Comparison of ENCODE assay signal across 8 cellular contexts in genomic region chr1:41495171-41495948, GRCh38. TPM values are rescaled to one million over a fixed set of nuclear protein-coding genes. Genes with fewer than 3 reads are reported as not detected.
A peak's percentile ranks its signal among the peaks of the same experiment; 100 is the strongest.
DNase-seq lines count a peak whose midpoint lies in the region; TF ChIP-seq lines count a peak whose summit lies in the region.

No MANE protein-coding gene starts in this region.

- peak overlapping the region; percentile 62 for H3K4me3 ChIP-seq in iPS-20b (ENCODE audit: low read length)
- H3K4me3 ChIP-seq in subcutaneous abdominal adipose tissue (ENCODE audit: low read depth in 1 of 5, low read length in 5 of 5), result peak overlapping the region in 4 of 5 donors; percentile 31 to 56 (median 46)

- BruUV-seq in Calu3 (replicated peaks; lab: Mats Ljungman, UMichigan), result no TSS peak

- H3K4me3 Mint-ChIP-seq in Calu3 (ENCODE audit: low read depth, unreplicated experiment), result peak overlapping the region; percentile 12
- peak overlapping the region; percentile 68 for H3K4me3 Mint-ChIP-seq in activated T-helper 2 cell treated with anti-CD3 and anti-CD28 coated beads, Interferon-gamma antibody, Interleukin-2, Interleukin-4, amounts not matched to agents 10 μg/mL and 5 μg/mL and 100 μg/mL, durations not matched to agents 14 hours and 24 hours and 36 hours (ENCODE audit: low read depth)

- H3K9ac ChIP-seq in iPS-20b (ENCODE audit: low read depth, low read length) (peak overlapping the region; percentile 77; the same call in 1 of the 2 replicates), subcutaneous abdominal adipose tissue (ENCODE audit: low read length in 5 of 5) (no peak overlapping the region)

- H3K36me3 Mint-ChIP-seq in Calu3 (ENCODE audit: insufficient read depth, unreplicated experiment), result peaks cover 21% of the 10 kb centered on the region
- no peaks in the 10 kb centered on the region for H3K36me3 Mint-ChIP-seq in activated T-helper 2 cell treated with anti-CD3 and anti-CD28 coated beads, Interferon-gamma antibody, Interleukin-2, Interleukin-4, amounts not matched to agents 10 μg/mL and 5 μg/mL and 100 μg/mL, durations not matched to agents 14 hours and 24 hours and 36 hours (ENCODE audit: low read depth)

- no peaks in the 10 kb centered on the region for H3K9me3 Mint-ChIP-seq in Calu3 (ENCODE audit: low read depth, unreplicated experiment)
- H3K9me3 Mint-ChIP-seq in activated T-helper 2 cell treated with anti-CD3 and anti-CD28 coated beads, Interferon-gamma antibody, Interleukin-2, Interleukin-4, amounts not matched to agents 10 μg/mL and 5 μg/mL and 100 μg/mL, durations not matched to agents 14 hours and 24 hours and 36 hours, result no peaks in the 10 kb centered on the region

- peaks cover 1% of the 10 kb centered on the region for H3K27me3 Mint-ChIP-seq in Calu3 (ENCODE audit: unreplicated experiment)
- peaks cover 3% of the 10 kb centered on the region for H3K27me3 Mint-ChIP-seq in activated T-helper 2 cell treated with anti-CD3 and anti-CD28 coated beads, Interferon-gamma antibody, Interleukin-2, Interleukin-4, amounts not matched to agents 10 μg/mL and 5 μg/mL and 100 μg/mL, durations not matched to agents 14 hours and 24 hours and 36 hours (ENCODE audit: low read depth)

- TF ChIP-seq CTCF in Calu3 (IDR thresholded peaks at IDR 0.05; ENCODE audit: unreplicated experiment), result no peak

- CTCF ChIA-PET in Calu3 (lab: Charles Lee), result interaction anchor here (1.0 to 3.9 kb wide), 2 partner anchors 11 to 20 kb away, joined by 3 to 27 read pairs; partner anchors contain the start of gene EDN2

- H3K4me1 Mint-ChIP-seq in Calu3 (ENCODE audit: low read depth, unreplicated experiment), result peaks cover 28% of the 10 kb centered on the region
- H3K4me1 Mint-ChIP-seq in activated T-helper 2 cell treated with anti-CD3 and anti-CD28 coated beads, Interferon-gamma antibody, Interleukin-2, Interleukin-4, amounts not matched to agents 10 μg/mL and 5 μg/mL and 100 μg/mL, durations not matched to agents 14 hours and 24 hours and 36 hours (ENCODE audit: low read depth), result peaks cover 4% of the 10 kb centered on the region

- peak overlapping the region; percentile 48 for H3K27ac Mint-ChIP-seq in Calu3 (ENCODE audit: unreplicated experiment)
- no peak overlapping the region for H3K27ac Mint-ChIP-seq in activated T-helper 2 cell treated with anti-CD3 and anti-CD28 coated beads, Interferon-gamma antibody, Interleukin-2, Interleukin-4, amounts not matched to agents 10 μg/mL and 5 μg/mL and 100 μg/mL, durations not matched to agents 14 hours and 24 hours and 36 hours

- H3K27me3 ChIP-seq in iPS-20b (ENCODE audit: insufficient read depth, low read length), result peaks cover 19% of the 10 kb centered on the region
- peaks cover 0 to 3% (median 0%) of the 10 kb centered on the region in 5 donors for H3K27me3 ChIP-seq in subcutaneous abdominal adipose tissue (ENCODE audit: control insufficient read depth in 5 of 5, insufficient read depth in 4 of 5, low read length in 5 of 5)

- no peak overlapping the region for H3K27ac ChIP-seq in iPS-20b (ENCODE audit: low read length)
- H3K27ac ChIP-seq in subcutaneous abdominal adipose tissue (ENCODE audit: low read depth, low read length), result no peak overlapping the region

- H3K36me3 ChIP-seq in iPS-20b (ENCODE audit: insufficient read depth, low read depth, low read length) (no peaks in the 10 kb centered on the region), subcutaneous abdominal adipose tissue (ENCODE audit: control insufficient read depth in 5 of 5, insufficient read depth in 5 of 5, low read length in 5 of 5) (no peaks in the 10 kb centered on the region)

- H3K4me1 ChIP-seq in iPS-20b (ENCODE audit: insufficient read depth, low read length), result peaks cover 17% of the 10 kb centered on the region
- peaks cover 2 to 25% (median 24%) of the 10 kb centered on the region in 5 donors for H3K4me1 ChIP-seq in subcutaneous abdominal adipose tissue (ENCODE audit: control insufficient read depth in 5 of 5, insufficient read depth in 5 of 5, low read length in 5 of 5)

- DNase-seq in Calu3 (peak; percentile 48), HuH-7.5 (ENCODE audit: low spot score) (peak; percentile 39), AG20443 (ENCODE audit: low spot score) (no peak), SKM-1 (lab: John Stamatoyannopoulos, UW; ENCODE audit: unreplicated experiment) (no peak)
- DNase-seq in activated T-helper 2 cell treated with anti-CD3 and anti-CD28 coated beads, Interferon-gamma antibody, Interleukin-2, Interleukin-4, amounts not matched to agents 10 μg/mL and 5 μg/mL and 100 μg/mL, durations not matched to agents 14 hours and 24 hours and 36 hours (ENCODE audit: low spot score), result no peak
- no peak for DNase-seq in stimulated activated naive CD4-positive, alpha-beta T cell treated with Interleukin-2 at 50 U/mL for 16 hours (lab: John Stamatoyannopoulos, UW)

- intact Hi-C loops in Calu3 (cut with micrococcal nuclease; ENCODE audit: unreplicated experiment), result no loop called here
- intact Hi-C loops in activated T-helper 2 cell treated with anti-CD3 and anti-CD28 coated beads, Interferon-gamma antibody, Interleukin-2, Interleukin-4, amounts not matched to agents 10 μg/mL and 5 μg/mL and 100 μg/mL, durations not matched to agents 14 hours and 24 hours and 36 hours (cut with micrococcal nuclease), result no loop called here

- no peaks in the 10 kb centered on the region for H3K9me3 ChIP-seq in iPS-20b (ENCODE audit: insufficient read depth, low read depth, low read length)
- no peaks in the 10 kb centered on the region for H3K9me3 ChIP-seq in subcutaneous abdominal adipose tissue (ENCODE audit: control insufficient read depth in 5 of 5, low read length in 5 of 5)

RNA-seq across cellular contexts. Expression of gene EDN2, which starts 10.9 kb away (rescaled TPM):
- 0.28 TPM in 1 of 2 replicates, not detected in the other for total RNA-seq in Calu3 (2022)
- not detected in 2 replicates for total RNA-seq in activated T-helper 2 cell treated with anti-CD3 and anti-CD28 coated beads, Interferon-gamma antibody, Interleukin-2, Interleukin-4, amounts not matched to agents 10 μg/mL and 5 μg/mL and 100 μg/mL, durations not matched to agents 14 hours and 24 hours and 36 hours

Comparison
In these comparisons a context has a peak if more than half of its experiments do, and no peak if none do; other contexts are left out.
1. DNase-seq: peak in Calu3 (single experiment) and HuH-7.5 (single experiment); none in activated T-helper 2 cell treated with anti-CD3 and anti-CD28 coated beads, Interferon-gamma antibody, Interleukin-2, Interleukin-4, amounts not matched to agents 10 μg/mL and 5 μg/mL and 100 μg/mL, durations not matched to agents 14 hours and 24 hours and 36 hours (single experiment), AG20443 (single experiment), stimulated activated naive CD4-positive, alpha-beta T cell treated with Interleukin-2 at 50 U/mL for 16 hours (single experiment) and SKM-1 (single experiment).